Comparison of ENCODE assay signal across 20 cellular contexts in the genomic region with DNA sequence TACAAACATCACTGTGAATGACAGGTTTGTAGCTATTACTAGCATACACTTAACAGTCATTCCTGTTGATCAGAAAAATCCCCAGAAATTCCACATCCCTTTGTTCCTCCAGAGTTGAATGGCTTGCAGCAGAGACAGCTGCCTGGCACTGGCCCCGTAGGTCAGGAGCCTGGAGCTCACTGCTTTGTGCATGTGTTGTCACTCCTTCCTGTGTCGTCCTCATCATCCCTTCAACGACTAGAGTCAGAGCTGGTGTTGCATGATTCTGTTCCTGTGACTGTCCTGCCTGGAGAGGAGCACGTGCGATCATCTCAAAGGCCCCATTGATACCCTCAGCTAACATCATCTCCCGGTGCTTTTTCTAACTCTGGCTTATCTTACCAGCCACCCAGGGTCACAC. TPM values are rescaled to one million over a fixed set of nuclear protein-coding genes. Genes with fewer than 3 reads are reported as not detected.
DNase-seq lines count a peak whose midpoint lies in the region; FAIRE-seq and TF ChIP-seq lines count a peak whose summit lies in the region.
"Had no signal": no experiment of that assay in that cellular context is flagged by ENCODE, and none has a peak within 500 bp of the region (broad histone marks: within the 10 kb centered on the region; RNA-seq: fewer than 3 reads in every experiment).

No MANE protein-coding gene starts in this region.

- DNase-seq in LHCN-M2 (ENCODE audit: low read depth) (peak; percentile 75), breast epithelium (ENCODE audit: low spot score in 2 of 2) (peak in 1 of 2 donors; percentile 28), iPS-NIHi11 (ENCODE audit: low spot score) (peak; percentile 67), retina (peak; percentile 81), H4 (ENCODE audit: low spot score) (no peak), hepatocyte (ENCODE audit: low spot score) (no peak), nephron progenitor cell (no peak), small intestine (no peak)
- DNase-seq: activated T-cell treated with anti-CD3 and anti-CD28 coated beads, Interleukin-2, amount 50 U/mL, for 48 hours; heart right ventricle; MV-4-11; NCI-H2227 treated with DMSO at 0.1 percent for 48 hours; PC-9; stimulated activated CD4-positive, alpha-beta T cell treated with anti-CD3 and anti-CD28 coated beads, Interleukin-4, amount 100 ng/mL, for 4 hours; stimulated activated naive CD4-positive, alpha-beta T cell; T-helper 1 cell had no signal

- H3K36me3 ChIP-seq in breast epithelium (no peaks in the 10 kb centered on the region), hepatocyte (replicated peaks; ENCODE audit: insufficient read depth, low read depth) (no peaks in the 10 kb centered on the region), small intestine (ENCODE audit: control insufficient read depth in 2 of 2, insufficient read depth in 2 of 2, low read length in 2 of 2) (no peaks in the 10 kb centered on the region)
- H3K36me3 ChIP-seq: ascending aorta, HAP-1, heart right ventricle had no signal

- peaks cover 34% of the 10 kb centered on the region for H3K9me3 Mint-ChIP-seq in nephron progenitor cell

- peaks cover 0 to 7% of the 10 kb centered on the region in 2 donors for H3K9me3 ChIP-seq in breast epithelium
- no peaks in the 10 kb centered on the region for H3K9me3 ChIP-seq in hepatocyte (ENCODE audit: low read depth)
- peaks cover 2% of the 10 kb centered on the region for H3K9me3 ChIP-seq in small intestine (ENCODE audit: control insufficient read depth, low read depth)
- H3K9me3 ChIP-seq: ascending aorta, HAP-1 had no signal

- H3K4me3 ChIP-seq in breast epithelium (no peak overlapping the region), hepatocyte (no peak overlapping the region), small intestine (ENCODE audit: low read depth in 1 of 2, low read length in 2 of 2) (no peak overlapping the region)
- H3K4me3 ChIP-seq: ascending aorta, HAP-1, heart right ventricle, PC-9 had no signal

- no peaks in the 10 kb centered on the region for H4K20me1 ChIP-seq in hepatocyte (ENCODE audit: insufficient read depth, poor library complexity, severe bottlenecking)

- 81% methylated on average over 6 of the region's 6 CpGs for WGBS in hepatocyte (ENCODE audit: low lambda C conversion rate, missing lambda C conversion rate)
- 70 to 87% (median 82%) methylated on average over 6 of the region's 6 CpGs for WGBS in small intestine, 3 donors

- no peaks in the 10 kb centered on the region for H3K27me3 Mint-ChIP-seq in nephron progenitor cell (ENCODE audit: low read depth, poor library complexity)

- no peak overlapping the region for H3K4me2 ChIP-seq in hepatocyte
- H3K4me2 ChIP-seq: PC-9 had no signal

- H3K9me2 ChIP-seq in hepatocyte (replicated peaks; ENCODE audit: insufficient read depth), result no peaks in the 10 kb centered on the region

- H3K27ac ChIP-seq in breast epithelium (peak overlapping the region; percentile 52 to 65), hepatocyte (no peak overlapping the region), small intestine (ENCODE audit: low read depth in 1 of 2, low read length in 1 of 2) (no peak overlapping the region)
- H3K27ac ChIP-seq: ascending aorta, heart right ventricle, PC-9 had no signal

- H3K27me3 ChIP-seq in breast epithelium (no peaks in the 10 kb centered on the region), hepatocyte (no peaks in the 10 kb centered on the region), small intestine (ENCODE audit: control insufficient read depth in 2 of 2, insufficient read depth in 2 of 2, low read length in 2 of 2) (no peaks in the 10 kb centered on the region)
- H3K27me3 ChIP-seq: ascending aorta, heart right ventricle had no signal

- no peak for TF ChIP-seq POLR2A in breast epithelium (IDR thresholded peaks at IDR 0.05)

- H3K4me1 Mint-ChIP-seq in nephron progenitor cell, result peaks cover 58% of the 10 kb centered on the region
- H3K4me1 Mint-ChIP-seq: memory B cell had no signal

- H3K4me1 ChIP-seq in breast epithelium (no peaks in the 10 kb centered on the region), hepatocyte (ENCODE audit: insufficient read depth) (no peaks in the 10 kb centered on the region), small intestine (ENCODE audit: control insufficient read depth in 2 of 2, insufficient read depth in 1 of 2, low read depth in 1 of 2, low read length in 1 of 2) (peaks cover 0 to 2% of the 10 kb centered on the region in 2 donors)
- H3K4me1 ChIP-seq: ascending aorta, HAP-1 had no signal

- TF ChIP-seq CTCF in breast epithelium (IDR thresholded peaks at IDR 0.05) (no peak), hepatocyte (IDR thresholded peaks at IDR 0.05; ENCODE audit: poor library complexity) (no peak), nephron progenitor cell (IDR thresholded peaks at IDR 0.05) (no peak)

- H3K36me3 Mint-ChIP-seq in nephron progenitor cell (ENCODE audit: low read depth), result peaks cover 59% of the 10 kb centered on the region
- H3K36me3 Mint-ChIP-seq: memory B cell had no signal

- no peak overlapping the region for H2AFZ ChIP-seq in hepatocyte
- H2AFZ ChIP-seq: PC-9 had no signal

- no peak overlapping the region for H3K4me3 Mint-ChIP-seq in nephron progenitor cell
- H3K4me3 Mint-ChIP-seq: memory B cell had no signal

- no peak overlapping the region for H3K27ac Mint-ChIP-seq in nephron progenitor cell
- H3K27ac Mint-ChIP-seq: memory B cell had no signal

- no peak for FAIRE-seq in small intestine (lab: Jason Lieb, UNC)
- FAIRE-seq: GM19239 had no signal

- peaks cover 6% of the 10 kb centered on the region for H3K79me2 ChIP-seq in hepatocyte

- intact Hi-C loops in breast epithelium (cut with DNase I; ENCODE audit: low total_unique reads), result no loop called here

RNA-seq across cellular contexts. Expression of a gene that starts 58.3 kb away (rescaled TPM):
- total RNA-seq in LHCN-M2 (2014; rRNA removed), result 30.8 and 44.3 TPM in 2 replicates
- 9.1 TPM for polyA plus RNA-seq in LHCN-M2 (2012)
- 10 to 100 TPM; 20.3 to 45.4 (median 40.6) TPM for total RNA-seq in breast epithelium
- total RNA-seq in H4 (2014; rRNA removed; shearing (Covaris generic)), result 5.3 and 8.1 TPM in 2 replicates
- total RNA-seq in hepatocyte, result 11.8 and 12.2 TPM in 2 replicates
- 7.4 and 12.2 TPM in 2 replicates for polyA plus RNA-seq in hepatocyte
- polyA plus RNA-seq in small intestine, result 1 to 10 TPM in 1 of 3 donors, under 1 TPM in 2; 0.22 to 6.2 (median 0.81) TPM

Comparison
In these comparisons a context has a peak if more than half of its experiments do, and no peak if none do; other contexts are left out.
1. DNase-seq: peak in LHCN-M2 (single experiment), iPS-NIHi11 (single experiment) and retina (single experiment); none in H4 (single experiment), hepatocyte (single experiment), nephron progenitor cell (single experiment) and small intestine (single experiment).
2. H3K27ac ChIP-seq: peak in breast epithelium (2 of 2); none in hepatocyte (single experiment) and small intestine (0 of 2).